28 cellular contexts compared by ENCODE assay signal in the genomic region with DNA sequence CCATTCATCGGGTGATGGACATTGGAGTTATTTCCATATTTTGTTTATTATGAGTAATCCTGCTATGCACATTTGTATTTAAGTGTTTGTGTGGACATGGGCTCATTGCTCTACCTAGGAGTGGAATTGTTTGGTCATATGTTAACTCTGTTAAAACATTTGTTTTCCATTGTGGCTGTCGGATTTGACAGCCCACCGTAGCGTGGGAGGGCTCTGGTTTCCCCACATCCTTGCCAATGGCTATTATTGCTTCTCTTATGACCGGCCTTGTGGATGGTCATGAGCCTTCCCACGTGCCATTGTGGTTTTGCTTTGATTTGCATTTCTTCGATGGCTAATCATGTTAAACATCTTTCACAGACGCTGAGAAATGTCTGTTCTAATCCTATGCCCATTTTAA.
DNase-seq lines count a peak whose midpoint lies in the region; ATAC-seq and TF ChIP-seq lines count a peak whose summit lies in the region.
"Had no signal": no experiment of that assay in that cellular context is flagged by ENCODE, and none has a peak within 500 bp of the region (broad histone marks: within the 10 kb centered on the region; RNA-seq: fewer than 3 reads in every experiment).

No MANE protein-coding gene starts in this region.

- H3K9me3 Mint-ChIP-seq in MCF 10A (ENCODE audit: unreplicated experiment), result no peaks in the 10 kb centered on the region
- H3K9me3 Mint-ChIP-seq: brain; effector memory CD8-positive, alpha-beta T cell; neural crest cell had no signal

- H3K27ac ChIP-seq in breast epithelium (no peak overlapping the region), stomach (peak overlapping the region in 4 of 5 donors; percentile 7 to 70 (median 56)), body of pancreas (no peak overlapping the region)
- H3K27ac ChIP-seq: A549, lower lobe of right lung, sigmoid colon, SK-N-MC, WERI-Rb-1 had no signal

- H3K36me3 Mint-ChIP-seq in MCF 10A (ENCODE audit: insufficient read depth, unreplicated experiment), result peaks cover 71% of the 10 kb centered on the region

- TF ChIP-seq CTCF in MCF 10A (IDR thresholded peaks at IDR 0.05; ENCODE audit: unreplicated experiment) (no peak), breast epithelium (IDR thresholded peaks at IDR 0.05) (no peak), stomach (IDR thresholded peaks at IDR 0.05) (no peak), body of pancreas (IDR thresholded peaks at IDR 0.05) (no peak)

- no peak for DNase-seq in MCF 10A (ENCODE audit: unreplicated experiment)
- DNase-seq in breast epithelium (ENCODE audit: low spot score in 2 of 2), result no peak
- no peak for DNase-seq in stomach
- no peak for DNase-seq in body of pancreas
- DNase-seq in amygdala (lab: John Stamatoyannopoulos, UW), result no peak
- DNase-seq in stimulated activated CD8-positive, alpha-beta memory T cell treated with anti-CD3 and anti-CD28 coated beads, Interleukin-4, amount 100 ng/mL, for 48 hours, result no peak
- DNase-seq: activated CD4-positive, alpha-beta T cell treated with anti-CD3 and anti-CD28 coated beads, Interleukin-2, amount 50 U/mL, for 1 hour; activated CD8-positive, alpha-beta memory T cell treated with anti-CD3 and anti-CD28 coated beads, Interleukin-2, amount 50 U/mL, for 48 hours; Caco-2; DND-41; effector memory CD8-positive, alpha-beta T cell; islet precursor cell; KG1; lower lobe of right lung; NCI-H2171; NCI-H524 treated with DMSO at 0.1 percent for 48 hours; posterior cingulate gyrus; RPMI8226; sigmoid colon; substantia nigra; WERI-Rb-1 had no signal

- no peaks in the 10 kb centered on the region for H3K27me3 Mint-ChIP-seq in MCF 10A (ENCODE audit: insufficient read depth, unreplicated experiment)
- H3K27me3 Mint-ChIP-seq: brain; effector memory CD8-positive, alpha-beta T cell had no signal

- ATAC-seq in GM21786 (IDR thresholded peaks at IDR 0.05; ENCODE audit: unreplicated experiment), result peak; percentile 55
- ATAC-seq in HG03354 (IDR thresholded peaks at IDR 0.05; ENCODE audit: poor library complexity, severe bottlenecking, unreplicated experiment), result peak; percentile 57
- no peak for ATAC-seq in body of pancreas
- ATAC-seq: A549; effector memory CD8-positive, alpha-beta T cell had no signal

- H3K4me3 ChIP-seq in breast epithelium (no peak overlapping the region), stomach (no peak overlapping the region), body of pancreas (no peak overlapping the region)
- H3K4me3 ChIP-seq: A549, HAP-1, lower lobe of right lung, sigmoid colon, SK-N-MC had no signal

- TF ChIP-seq POLR2A in breast epithelium (IDR thresholded peaks at IDR 0.05) (no peak), stomach (IDR thresholded peaks at IDR 0.05) (no peak), body of pancreas (IDR thresholded peaks at IDR 0.05) (no peak)

- H3K27me3 ChIP-seq in breast epithelium (no peaks in the 10 kb centered on the region), stomach (no peaks in the 10 kb centered on the region), body of pancreas (no peaks in the 10 kb centered on the region)
- H3K27me3 ChIP-seq: sigmoid colon had no signal

- no peaks in the 10 kb centered on the region for H3K4me1 Mint-ChIP-seq in MCF 10A (ENCODE audit: insufficient read depth, unreplicated experiment)
- H3K4me1 Mint-ChIP-seq: brain, neural crest cell had no signal

- POLR2A ChIA-PET in MCF 10A (lab: Yijun Ruan, JAX), result no interaction called here

- 61 to 77% (median 63%) methylated on average over 8 of the region's 8 CpGs for WGBS in stomach, 5 donors
- 89 to 92% methylated on average over 8 of the region's 8 CpGs for WGBS in body of pancreas, 2 donors

- H3K9me3 ChIP-seq in breast epithelium, result no peaks in the 10 kb centered on the region
- H3K9me3 ChIP-seq in stomach, result no peaks in the 10 kb centered on the region
- H3K9me3 ChIP-seq in body of pancreas, result no peaks in the 10 kb centered on the region
- H3K9me3 ChIP-seq: A549, Caco-2, HAP-1, lower lobe of right lung, sigmoid colon had no signal

- H3K27ac Mint-ChIP-seq in MCF 10A (ENCODE audit: low read depth, unreplicated experiment), result peak overlapping the region; percentile 16
- H3K27ac Mint-ChIP-seq: brain had no signal

- no peaks in the 10 kb centered on the region for H3K4me1 ChIP-seq in breast epithelium
- H3K4me1 ChIP-seq in stomach, result peaks cover 0 to 13% (median 6%) of the 10 kb centered on the region in 4 donors
- H3K4me1 ChIP-seq in body of pancreas, result no peaks in the 10 kb centered on the region
- H3K4me1 ChIP-seq: A549, Caco-2, HAP-1, lower lobe of right lung, sigmoid colon had no signal

- H3K4me3 Mint-ChIP-seq in MCF 10A (ENCODE audit: unreplicated experiment), result no peak overlapping the region
- H3K4me3 Mint-ChIP-seq: brain; effector memory CD8-positive, alpha-beta T cell; neural crest cell had no signal

- TF ChIP-seq EP300 in stomach (IDR thresholded peaks at IDR 0.05), result no peak

- CTCF ChIA-PET in MCF 10A (lab: Yijun Ruan, JAX), result no interaction called here

- BruUV-seq in MCF 10A (replicated peaks; lab: Mats Ljungman, UMichigan), result no TSS peak

- H3K36me3 ChIP-seq in breast epithelium (no peaks in the 10 kb centered on the region), stomach (peaks cover 15 to 99% (median 94%) of the 10 kb centered on the region in 4 donors), body of pancreas (replicated peaks in 1 of 2; ENCODE audit: insufficient read depth in 1 of 2, low read depth in 2 of 2) (peaks cover 0 to 29% of the 10 kb centered on the region in 2 donors)

- intact Hi-C loops in MCF 10A (cut with micrococcal nuclease) (no loop called here), breast epithelium (cut with DNase I; ENCODE audit: low total_unique reads) (no loop called here), stomach (cut with DNase I; ENCODE audit: low total_unique reads) (no loop called here), body of pancreas (cut with DNase I) (no loop called here)

Comparison
In these comparisons a context has a peak if more than half of its experiments do, and no peak if none do; other contexts are left out.
1. H3K27ac ChIP-seq: peak in stomach (4 of 5); none in breast epithelium (0 of 2) and body of pancreas (0 of 4).